ENCODE assay signal across 10 cellular contexts in the genomic region with DNA sequence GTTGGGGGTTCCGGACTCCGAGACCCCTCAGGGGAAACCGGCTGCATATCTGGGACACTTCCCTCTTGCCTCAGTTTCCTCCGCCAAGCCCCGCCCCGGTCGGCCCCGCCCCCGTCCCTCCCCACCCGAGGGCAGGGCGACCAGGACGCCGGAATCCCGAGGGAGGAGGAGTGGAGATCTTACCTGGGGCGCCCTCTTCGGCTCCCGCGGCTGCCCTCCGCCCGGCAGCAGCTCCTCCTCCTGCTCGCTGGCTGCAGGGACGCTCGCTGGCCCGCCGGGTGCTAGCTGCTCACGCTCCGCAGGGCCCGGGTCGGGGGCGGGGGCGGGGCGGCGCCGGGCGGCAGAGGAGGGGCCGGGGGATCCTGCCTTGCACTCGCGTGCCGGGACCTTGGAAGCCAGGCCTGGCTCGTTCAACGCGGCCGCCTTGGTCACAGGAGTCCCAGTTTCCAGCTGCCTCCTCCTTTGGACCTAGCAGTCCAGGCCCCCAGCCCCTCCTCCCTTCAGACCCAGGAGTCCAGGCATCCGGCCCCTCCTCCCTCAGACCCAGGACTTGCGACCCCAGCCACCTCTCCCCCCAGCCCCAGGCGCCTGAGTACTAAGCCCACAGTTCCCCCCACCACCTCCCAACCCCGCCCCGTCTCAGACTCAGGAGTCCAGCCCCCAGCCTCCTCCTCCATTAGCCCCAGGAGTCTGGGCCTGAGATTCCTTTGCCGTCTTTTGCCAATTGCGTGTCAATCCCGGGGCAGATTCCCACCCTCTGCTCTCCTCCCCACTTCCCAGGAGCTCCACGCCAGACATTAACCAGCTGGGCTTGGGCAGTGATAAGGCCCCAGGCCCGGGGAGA. TPM values are rescaled to one million over a fixed set of nuclear protein-coding genes. Genes with fewer than 3 reads are reported as not detected.
DNase-seq lines count a peak whose midpoint lies in the region; ATAC-seq, FAIRE-seq and TF ChIP-seq lines count a peak whose summit lies in the region.
"Had no signal": no experiment of that assay in that cellular context is flagged by ENCODE, and none has a peak within 500 bp of the region (broad histone marks: within the 10 kb centered on the region; RNA-seq: fewer than 3 reads in every experiment).

A gene with protein sequence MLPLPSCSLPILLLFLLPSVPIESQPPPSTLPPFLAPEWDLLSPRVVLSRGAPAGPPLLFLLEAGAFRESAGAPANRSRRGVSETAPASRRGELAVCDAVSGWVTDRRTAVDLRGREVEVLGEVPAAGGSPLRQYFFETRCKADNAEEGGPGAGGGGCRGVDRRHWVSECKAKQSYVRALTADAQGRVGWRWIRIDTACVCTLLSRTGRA (minus strand): TSS at position 51 of the 844 bp plus-strand sequence. CDS start 2,821 bp downstream, outside the sequence.

- H3K36me3 ChIP-seq in astrocyte (ENCODE audit: insufficient read depth, low read length) (no peaks in the 10 kb centered on the region), kidney (ENCODE audit: control insufficient read depth in 1 of 2, insufficient read depth in 2 of 2, low read length in 2 of 2) (no peaks in the 10 kb centered on the region)

- peaks cover 5 to 9% of the 10 kb centered on the region in 2 donors for H3K9me3 Mint-ChIP-seq in stimulated activated naive CD8-positive, alpha-beta T cell treated with anti-CD3 and anti-CD28 coated beads, Interleukin-15, amount 100 ng/mL, for 72 hours
- H3K9me3 Mint-ChIP-seq in astrocyte (ENCODE audit: unreplicated experiment) = peaks cover 9% of the 10 kb centered on the region

- ATAC-seq in stimulated activated naive CD8-positive, alpha-beta T cell treated with anti-CD3 and anti-CD28 coated beads, Interleukin-15, amount 100 ng/mL, for 72 hours = peak; percentile 32
- ATAC-seq in stimulated activated naive CD8-positive, alpha-beta T cell treated with anti-CD3 and anti-CD28 coated beads, Interleukin-15, Interleukin-2, amounts not matched to agents 100 U/mL and 50 U/mL, for 24 hours = no peak
- no peak for ATAC-seq in HG03342 (IDR thresholded peaks at IDR 0.05; ENCODE audit: unreplicated experiment)
- no peak for ATAC-seq in GM18867 (IDR thresholded peaks at IDR 0.05; ENCODE audit: unreplicated experiment)

- H3K4me3 Mint-ChIP-seq in stimulated activated naive CD8-positive, alpha-beta T cell treated with anti-CD3 and anti-CD28 coated beads, Interleukin-15, amount 100 ng/mL, for 72 hours = no peak within 1 kb of the TSS
- H3K4me3 Mint-ChIP-seq in astrocyte (ENCODE audit: unreplicated experiment) = peak within 1 kb of the TSS; percentile 74

- in situ Hi-C loops in GM13977 (cut with MboI; ENCODE audit: low pct_unique_long_range_greater_than_20kb, low sequenced_read_pairs, unreplicated experiment) = no loop called here

- H3K27ac Mint-ChIP-seq in stimulated activated naive CD8-positive, alpha-beta T cell treated with anti-CD3 and anti-CD28 coated beads, Interleukin-15, amount 100 ng/mL, for 72 hours = no peak within 1 kb of the TSS
- H3K27ac Mint-ChIP-seq in astrocyte (ENCODE audit: unreplicated experiment) = peak within 1 kb of the TSS; percentile 75

- DNase-seq in stimulated activated naive CD8-positive, alpha-beta T cell treated with anti-CD3 and anti-CD28 coated beads, Interleukin-15, amount 100 ng/mL, for 72 hours = no peak
- no peak for DNase-seq in stimulated activated naive CD8-positive, alpha-beta T cell treated with anti-CD3 and anti-CD28 coated beads, Interleukin-15, Interleukin-2, amounts not matched to agents 100 U/mL and 50 U/mL, for 24 hours
- DNase-seq in astrocyte (ENCODE audit: low read depth) (no peak), kidney (peak; percentile 76), NCI-H2107 treated with DMSO at 0.1 percent for 48 hours (lab: John Stamatoyannopoulos, UW; ENCODE audit: unreplicated experiment) (no peak), GM13977 (ENCODE audit: low spot score) (no peak)
- DNase-seq: kidney glomerular epithelial cell; stimulated activated naive CD4-positive, alpha-beta T cell treated with Interleukin-2 at 50 U/mL for 16 hours had no signal

- peaks cover 87% of the 10 kb centered on the region for H3K27me3 Mint-ChIP-seq in stimulated activated naive CD8-positive, alpha-beta T cell treated with anti-CD3 and anti-CD28 coated beads, Interleukin-15, amount 100 ng/mL, for 72 hours
- H3K27me3 Mint-ChIP-seq in astrocyte (ENCODE audit: low read depth, unreplicated experiment) = peaks cover 5% of the 10 kb centered on the region

- TF ChIP-seq CTCF in astrocyte (IDR thresholded peaks at IDR 0.05; ENCODE audit: insufficient read depth, low read depth, low read length) = no peak
- no peak for TF ChIP-seq CTCF in kidney (IDR thresholded peaks at IDR 0.05; ENCODE audit: borderline replicate concordance, extremely low read depth, insufficient read depth)
- TF ChIP-seq CTCF in GM13977 (IDR thresholded peaks at IDR 0.05; ENCODE audit: extremely low read depth, insufficient read depth, missing control alignments) = no peak

- H3K36me3 Mint-ChIP-seq in astrocyte (ENCODE audit: low read depth, unreplicated experiment) = peaks cover 15% of the 10 kb centered on the region

- H3K4me3 ChIP-seq in astrocyte (ENCODE audit: insufficient read depth, low read depth, low read length) (no peak within 1 kb of the TSS), kidney (ENCODE audit: low read length in 2 of 2) (no peak within 1 kb of the TSS)

- H4K20me1 ChIP-seq in astrocyte (ENCODE audit: insufficient read depth, low read length) = peaks cover 54% of the 10 kb centered on the region

- peak within 1 kb of the TSS; percentile 34 for H2AFZ ChIP-seq in astrocyte (ENCODE audit: low read depth, low read length)

- no peaks in the 10 kb centered on the region for H3K9me3 ChIP-seq in astrocyte (ENCODE audit: insufficient read depth, low read depth, low read length)
- no peaks in the 10 kb centered on the region for H3K9me3 ChIP-seq in kidney (ENCODE audit: control insufficient read depth in 1 of 2, low read length in 2 of 2)

- H3K79me2 ChIP-seq in astrocyte (ENCODE audit: insufficient read depth, low read length) = peaks cover 19% of the 10 kb centered on the region

- H3K4me2 ChIP-seq in astrocyte (ENCODE audit: low read length) = peak within 1 kb of the TSS; percentile 80

- FAIRE-seq in astrocyte (lab: Jason Lieb, UNC) (no peak), kidney (lab: Jason Lieb, UNC) (no peak)

- H3K4me1 ChIP-seq in astrocyte (ENCODE audit: insufficient read depth, low read length) = peaks cover 21% of the 10 kb centered on the region
- H3K4me1 ChIP-seq in kidney (ENCODE audit: control insufficient read depth in 1 of 2, insufficient read depth in 1 of 2, low read depth in 1 of 2, low read length in 2 of 2) = no peaks in the 10 kb centered on the region

- no peaks in the 10 kb centered on the region for H3K4me1 Mint-ChIP-seq in stimulated activated naive CD8-positive, alpha-beta T cell treated with anti-CD3 and anti-CD28 coated beads, Interleukin-15, amount 100 ng/mL, for 72 hours
- H3K4me1 Mint-ChIP-seq in astrocyte (ENCODE audit: low read depth, unreplicated experiment) = peaks cover 22% of the 10 kb centered on the region

- no peak within 1 kb of the TSS for H3K27ac ChIP-seq in astrocyte (ENCODE audit: low read depth, low read length)
- H3K27ac ChIP-seq in kidney (ENCODE audit: low read depth in 2 of 2, low read length in 2 of 2) = no peak within 1 kb of the TSS

- H3K9ac ChIP-seq in astrocyte (ENCODE audit: low read length) (peak within 1 kb of the TSS; percentile 59), kidney (ENCODE audit: low read length in 2 of 2) (no peak within 1 kb of the TSS)

- no peaks in the 10 kb centered on the region for H3K27me3 ChIP-seq in astrocyte (ENCODE audit: insufficient read depth, low read length)

- intact Hi-C loops in kidney (cut with DNase I) = no loop called here

RNA-seq across cellular contexts. Expression of the gene that starts here (rescaled TPM):
- 7.2 and 7.3 TPM in 2 replicates for total RNA-seq in astrocyte
- 0.28 TPM for total RNA-seq in kidney
- polyA plus RNA-seq in kidney (ENCODE audit: insufficient read depth, low read depth, low replicate concordance) = not detected

Comparison
In these comparisons a context has a peak if more than half of its experiments do, and no peak if none do; other contexts are left out.
1. Peak in DNase-seq in kidney; RNA of the gene not detected or under 1 TPM.